11 cellular contexts compared by ENCODE assay signal in genomic region chr7:17625038-17625437, GRCh38.
DNase-seq lines count a peak whose midpoint lies in the region; ATAC-seq, FAIRE-seq and TF ChIP-seq lines count a peak whose summit lies in the region.
"Had no signal": no experiment of that assay in that cellular context is flagged by ENCODE, and none has a peak within 500 bp of the region (broad histone marks: within the 10 kb centered on the region; RNA-seq: fewer than 3 reads in every experiment).

No MANE protein-coding gene starts in this region.

- DNase-seq in Daoy (ENCODE audit: low read depth) (peak; percentile 92), NCI-H226 (peak; percentile 95), bronchial epithelial cell (ENCODE audit: low read depth) (peak; percentile 86), mesenchymal stem cell (peak; percentile 92), medulla oblongata (ENCODE audit: extremely low spot score) (no peak), D721Med (ENCODE audit: insufficient read length, low spot score) (no peak), breast epithelium (ENCODE audit: low spot score in 2 of 2) (no peak)
- DNase-seq: amygdala, right cardiac atrium had no signal

- no peak for ATAC-seq in HG03457 (IDR thresholded peaks at IDR 0.05; ENCODE audit: unreplicated experiment)
- ATAC-seq: right cardiac atrium, WTC11 had no signal

- H3K9me3 ChIP-seq in mesenchymal stem cell (ENCODE audit: control insufficient read depth, low read length) = no peaks in the 10 kb centered on the region
- H3K9me3 ChIP-seq in breast epithelium = no peaks in the 10 kb centered on the region

- H3K27ac ChIP-seq in mesenchymal stem cell (ENCODE audit: low read length, poor library complexity, severe bottlenecking) = peak overlapping the region; percentile 66
- no peak overlapping the region for H3K27ac ChIP-seq in breast epithelium

- H2BK5ac ChIP-seq in mesenchymal stem cell (ENCODE audit: low read depth, low read length, poor library complexity, severe bottlenecking) = no peak overlapping the region

- no peak overlapping the region for H2AFZ ChIP-seq in mesenchymal stem cell (ENCODE audit: low read depth, low read length)

- no peak overlapping the region for H3K4me2 ChIP-seq in mesenchymal stem cell (ENCODE audit: low read length, poor library complexity, severe bottlenecking)

- H3K4ac ChIP-seq in mesenchymal stem cell (ENCODE audit: low read depth in 1 of 2, low read length in 2 of 2) = no peak overlapping the region

- 0% methylated on average over 1 of the region's 3 CpGs for WGBS in mesenchymal stem cell

- H3K4me3 ChIP-seq in bronchial epithelial cell (ENCODE audit: low read depth, low read length) (no peak overlapping the region), mesenchymal stem cell (ENCODE audit: insufficient read depth in 1 of 2, low read depth in 1 of 2, low read length in 2 of 2) (no peak overlapping the region), breast epithelium (no peak overlapping the region)

- H3K14ac ChIP-seq in mesenchymal stem cell (ENCODE audit: low read length in 2 of 2) = no peak overlapping the region

- no peaks in the 10 kb centered on the region for H3K79me1 ChIP-seq in mesenchymal stem cell (replicated peaks; ENCODE audit: low read length, poor library complexity, severe bottlenecking)

- no peak overlapping the region for H2AK5ac ChIP-seq in mesenchymal stem cell (ENCODE audit: low read length, severe bottlenecking)

- no peak for TF ChIP-seq CTCF in bronchial epithelial cell (IDR thresholded peaks at IDR 0.05; ENCODE audit: insufficient read depth, low read length, severe bottlenecking)
- no peak for TF ChIP-seq CTCF in D721Med (IDR thresholded peaks at IDR 0.05; ENCODE audit: insufficient read depth, missing control alignments)
- no peak for TF ChIP-seq CTCF in breast epithelium (IDR thresholded peaks at IDR 0.05)

- no peak overlapping the region for H2BK120ac ChIP-seq in mesenchymal stem cell (ENCODE audit: low read depth, low read length)

- no peak overlapping the region for H2BK12ac ChIP-seq in mesenchymal stem cell (ENCODE audit: low read length in 2 of 2)

- H3K27me3 ChIP-seq in bronchial epithelial cell (ENCODE audit: control insufficient read depth, insufficient read depth, low read length) = no peaks in the 10 kb centered on the region
- no peaks in the 10 kb centered on the region for H3K27me3 ChIP-seq in mesenchymal stem cell (ENCODE audit: control insufficient read depth in 1 of 2, insufficient read depth in 1 of 2, low read length in 2 of 2)
- no peaks in the 10 kb centered on the region for H3K27me3 ChIP-seq in breast epithelium

- no peak overlapping the region for H3K18ac ChIP-seq in mesenchymal stem cell (ENCODE audit: low read depth in 1 of 2, low read length in 2 of 2)

- H4K91ac ChIP-seq in mesenchymal stem cell (ENCODE audit: low read length) = no peak overlapping the region

- H2BK15ac ChIP-seq in mesenchymal stem cell (ENCODE audit: low read depth, poor library complexity, severe bottlenecking) = no peak overlapping the region

- FAIRE-seq in bronchial epithelial cell (lab: Jason Lieb, UNC) (no peak), D721Med (lab: Jason Lieb, UNC) (no peak)

- H3K4me1 ChIP-seq in mesenchymal stem cell (ENCODE audit: control insufficient read depth, insufficient read depth, low read depth, low read length) (no peaks in the 10 kb centered on the region), breast epithelium (no peaks in the 10 kb centered on the region)

- H3K9ac ChIP-seq in mesenchymal stem cell (ENCODE audit: low read length) = peak overlapping the region; percentile 29

- H4K8ac ChIP-seq in mesenchymal stem cell (ENCODE audit: low read length) = no peak overlapping the region

- no peak overlapping the region for H3K23ac ChIP-seq in mesenchymal stem cell (ENCODE audit: low read length in 2 of 2)

- no peaks in the 10 kb centered on the region for H3K36me3 ChIP-seq in bronchial epithelial cell (ENCODE audit: control insufficient read depth, insufficient read depth, low read length)
- H3K36me3 ChIP-seq in mesenchymal stem cell (ENCODE audit: control insufficient read depth in 1 of 2, insufficient read depth in 2 of 2, low read depth in 1 of 2, low read length in 2 of 2) = no peaks in the 10 kb centered on the region
- no peaks in the 10 kb centered on the region for H3K36me3 ChIP-seq in breast epithelium

- intact Hi-C loops in breast epithelium (cut with DNase I; ENCODE audit: low total_unique reads) = no loop called here

- no peak for TF ChIP-seq POLR2A in breast epithelium (IDR thresholded peaks at IDR 0.05)

Comparison
In these comparisons a context has a peak if more than half of its experiments do, and no peak if none do; other contexts are left out.
1. DNase-seq: peak in Daoy (single experiment), NCI-H226 (single experiment), bronchial epithelial cell (single experiment) and mesenchymal stem cell (single experiment); none in medulla oblongata (single experiment), D721Med (single experiment) and breast epithelium (0 of 2).